In genomic region chr2:3647831-3648651, GRCh38 we compare ENCODE assay signal across 1 cellular context.
TF ChIP-seq lines count a peak whose summit lies in the region.

No MANE protein-coding gene starts in this region.

TF ChIP-seq in IMR-90, 13 proteins besides CTCF, POLR2A, EP300 and RAD21 (continued from another document):
- TF ChIP-seq, protein P1, sequence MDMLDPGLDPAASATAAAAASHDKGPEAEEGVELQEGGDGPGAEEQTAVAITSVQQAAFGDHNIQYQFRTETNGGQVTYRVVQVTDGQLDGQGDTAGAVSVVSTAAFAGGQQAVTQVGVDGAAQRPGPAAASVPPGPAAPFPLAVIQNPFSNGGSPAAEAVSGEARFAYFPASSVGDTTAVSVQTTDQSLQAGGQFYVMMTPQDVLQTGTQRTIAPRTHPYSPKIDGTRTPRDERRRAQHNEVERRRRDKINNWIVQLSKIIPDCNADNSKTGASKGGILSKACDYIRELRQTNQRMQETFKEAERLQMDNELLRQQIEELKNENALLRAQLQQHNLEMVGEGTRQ (IDR thresholded peaks at IDR 0.05; ENCODE audit: low read depth, low read length), result no peak
- TF ChIP-seq MAFK (IDR thresholded peaks at IDR 0.05; ENCODE audit: low read depth, low read length) (no peak), MAZ (IDR thresholded peaks at IDR 0.05; ENCODE audit: borderline replicate concordance, low read depth, low read length) (no peak), ELK1 (IDR thresholded peaks at IDR 0.05; ENCODE audit: borderline replicate concordance, low read depth, low read length) (no peak), NFE2L2 (IDR thresholded peaks at IDR 0.05; ENCODE audit: low read depth, low read length) (no peak), MXI1 (IDR thresholded peaks at IDR 0.05; ENCODE audit: borderline replicate concordance, low read depth, low read length) (no peak), BHLHE40 (IDR thresholded peaks at IDR 0.05; ENCODE audit: low read depth, low read length) (no peak)
